In the genomic region with DNA sequence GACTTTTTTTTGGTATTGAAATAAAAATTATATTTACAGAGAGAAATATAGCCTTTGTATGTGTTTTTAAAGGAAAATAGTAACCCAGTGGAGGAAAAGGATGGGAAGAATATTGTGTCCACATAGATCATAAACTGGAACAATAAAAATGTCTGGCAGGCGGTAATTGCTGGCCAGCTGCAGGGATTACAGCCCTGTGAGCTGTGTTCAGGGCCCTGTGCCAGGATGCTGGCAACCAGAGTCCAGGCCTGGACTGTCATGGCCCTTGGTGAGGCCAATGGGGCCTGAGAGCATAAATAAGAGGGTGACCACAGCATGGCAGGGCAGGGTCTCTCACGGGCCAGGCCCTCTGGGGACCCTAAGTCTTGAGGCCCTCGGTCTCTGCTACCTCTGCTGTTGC, we compare ENCODE assay signal across 21 cellular contexts.
DNase-seq lines count a peak whose midpoint lies in the region; TF ChIP-seq lines count a peak whose summit lies in the region.
"Had no signal": no experiment of that assay in that cellular context is flagged by ENCODE, and none has a peak within 500 bp of the region (broad histone marks: within the 10 kb centered on the region; RNA-seq: fewer than 3 reads in every experiment).

No MANE protein-coding gene starts in this region.

- H3K27me3 Mint-ChIP-seq in activated T-helper 2 cell treated with anti-CD3 and anti-CD28 coated beads, Interferon-gamma antibody, Interleukin-2, Interleukin-4, amounts not matched to agents 10 μg/mL and 5 μg/mL and 100 μg/mL, durations not matched to agents 14 hours and 24 hours and 36 hours (ENCODE audit: low read depth), result peaks cover 21% of the 10 kb centered on the region
- H3K27me3 Mint-ChIP-seq: progenitor cell of endocrine pancreas had no signal

- TF ChIP-seq RAD21 in SK-N-SH (IDR thresholded peaks at IDR 0.05; ENCODE audit: low read length), result no peak

- H3K9me3 ChIP-seq in SK-N-SH (no peaks in the 10 kb centered on the region), osteoblast (ENCODE audit: low read depth, low read length) (no peaks in the 10 kb centered on the region), smooth muscle cell (replicated peaks; ENCODE audit: low read depth) (no peaks in the 10 kb centered on the region)
- H3K9me3 ChIP-seq: heart left ventricle, thyroid gland had no signal

- no peaks in the 10 kb centered on the region for H3K36me3 Mint-ChIP-seq in activated T-helper 2 cell treated with anti-CD3 and anti-CD28 coated beads, Interferon-gamma antibody, Interleukin-2, Interleukin-4, amounts not matched to agents 10 μg/mL and 5 μg/mL and 100 μg/mL, durations not matched to agents 14 hours and 24 hours and 36 hours (ENCODE audit: low read depth)

- H3K9ac ChIP-seq in SK-N-SH, result no peak overlapping the region
- no peak overlapping the region for H3K9ac ChIP-seq in smooth muscle cell (ENCODE audit: low read depth)

- H3F3A ChIP-seq in SK-N-SH (replicated peaks; ENCODE audit: insufficient read depth) (no peaks in the 10 kb centered on the region), smooth muscle cell (ENCODE audit: low read depth) (no peaks in the 10 kb centered on the region)

- intact Hi-C loops in activated T-helper 2 cell treated with anti-CD3 and anti-CD28 coated beads, Interferon-gamma antibody, Interleukin-2, Interleukin-4, amounts not matched to agents 10 μg/mL and 5 μg/mL and 100 μg/mL, durations not matched to agents 14 hours and 24 hours and 36 hours (cut with micrococcal nuclease), result no loop called here

- H3K4me1 ChIP-seq in SK-N-SH (ENCODE audit: control insufficient read depth in 1 of 2, insufficient read depth in 2 of 2, low read depth in 1 of 2, low read length in 1 of 2), result peaks cover 0 to 35% of the 10 kb centered on the region in 2 experiments; a peak in 1 of 4 replicates
- H3K4me1 ChIP-seq in osteoblast (ENCODE audit: insufficient read depth, low read length), result peaks cover 5% of the 10 kb centered on the region
- H3K4me1 ChIP-seq in smooth muscle cell (ENCODE audit: low read depth), result no peaks in the 10 kb centered on the region
- H3K4me1 ChIP-seq: heart left ventricle, thyroid gland had no signal

- H4K20me1 ChIP-seq in SK-N-SH (ENCODE audit: insufficient read depth) (no peaks in the 10 kb centered on the region), osteoblast (ENCODE audit: insufficient read depth, low read length) (no peaks in the 10 kb centered on the region), smooth muscle cell (ENCODE audit: low read depth) (no peaks in the 10 kb centered on the region)

- DNase-seq in AG08395 (ENCODE audit: low spot score) (peak; percentile 4), LNCaP clone FGC (ENCODE audit: low read depth) (peak; percentile 56), SK-N-SH (peak; percentile 65), osteoblast (ENCODE audit: insufficient read length, low spot score, missing footprints) (no peak), HUDEP-2 (lab: John Stamatoyannopoulos, UW; ENCODE audit: unreplicated experiment in 76 of 76) (no peak), hepatic stellate cell (ENCODE audit: low spot score) (no peak), smooth muscle cell (lab: John Stamatoyannopoulos, UW; ENCODE audit: unreplicated experiment) (no peak)
- DNase-seq in activated T-helper 2 cell treated with anti-CD3 and anti-CD28 coated beads, Interferon-gamma antibody, Interleukin-2, Interleukin-4, amounts not matched to agents 10 μg/mL and 5 μg/mL and 100 μg/mL, durations not matched to agents 14 hours and 24 hours and 36 hours (ENCODE audit: low spot score), result no peak
- DNase-seq: ACHN; activated CD4-positive, alpha-beta T cell treated with anti-CD3 and anti-CD28 coated beads, Interleukin-2, amount 50 U/mL, for 48 hours; activated naive CD4-positive, alpha-beta T cell treated with anti-CD3 and anti-CD28 coated beads for 36 hours; aorta; cerebellar nuclear complex; effector memory CD4-positive, alpha-beta T cell; MM.1S; RPMI8226; thyroid gland had no signal

- H3K79me2 ChIP-seq in SK-N-SH (ENCODE audit: insufficient read depth) (no peaks in the 10 kb centered on the region), osteoblast (ENCODE audit: insufficient read depth, low read length) (no peaks in the 10 kb centered on the region), smooth muscle cell (ENCODE audit: low read depth) (no peaks in the 10 kb centered on the region)

- H2AFZ ChIP-seq in SK-N-SH (ENCODE audit: low read depth) (no peak overlapping the region), osteoblast (ENCODE audit: low read length) (no peak overlapping the region), smooth muscle cell (ENCODE audit: low read depth) (no peak overlapping the region)
- H2AFZ ChIP-seq: GM23338 had no signal

- TF ChIP-seq EP300 in SK-N-SH (IDR thresholded peaks at IDR 0.05; ENCODE audit: borderline replicate concordance in 1 of 2, low read depth in 1 of 2, low read length in 1 of 2), result peak in 1 of 2 experiments; percentile 54; a peak in 2 of 4 replicates

- H3K9me3 Mint-ChIP-seq in activated T-helper 2 cell treated with anti-CD3 and anti-CD28 coated beads, Interferon-gamma antibody, Interleukin-2, Interleukin-4, amounts not matched to agents 10 μg/mL and 5 μg/mL and 100 μg/mL, durations not matched to agents 14 hours and 24 hours and 36 hours, result no peaks in the 10 kb centered on the region
- H3K9me3 Mint-ChIP-seq: activated naive CD4-positive, alpha-beta T cell treated with anti-CD3 and anti-CD28 coated beads for 36 hours; GM23338 had no signal

- H3K9me2 ChIP-seq in SK-N-SH, result no peaks in the 10 kb centered on the region

- H3K36me3 ChIP-seq in SK-N-SH (replicated peaks in 1 of 2; ENCODE audit: control insufficient read depth in 1 of 2, insufficient read depth in 2 of 2, low read length in 1 of 2), result no peaks in the 10 kb centered on the region
- no peaks in the 10 kb centered on the region for H3K36me3 ChIP-seq in osteoblast (ENCODE audit: insufficient read depth, low read length)
- no peaks in the 10 kb centered on the region for H3K36me3 ChIP-seq in smooth muscle cell (ENCODE audit: low read depth)
- H3K36me3 ChIP-seq: heart left ventricle, thyroid gland had no signal

- no peak for TF ChIP-seq CTCF in LNCaP clone FGC (IDR thresholded peaks at IDR 0.05; ENCODE audit: control insufficient read depth, extremely low read depth, insufficient read depth)
- TF ChIP-seq CTCF in SK-N-SH (IDR thresholded peaks at IDR 0.05), result no peak
- TF ChIP-seq CTCF in osteoblast (IDR thresholded peaks at IDR 0.05; ENCODE audit: extremely low read depth, low read depth, low read length), result no peak
- TF ChIP-seq CTCF in smooth muscle cell (IDR thresholded peaks at IDR 0.05; ENCODE audit: borderline replicate concordance, insufficient read depth, poor library complexity, severe bottlenecking), result no peak

- no peaks in the 10 kb centered on the region for H3K4me1 Mint-ChIP-seq in activated T-helper 2 cell treated with anti-CD3 and anti-CD28 coated beads, Interferon-gamma antibody, Interleukin-2, Interleukin-4, amounts not matched to agents 10 μg/mL and 5 μg/mL and 100 μg/mL, durations not matched to agents 14 hours and 24 hours and 36 hours (ENCODE audit: low read depth)

- no peak overlapping the region for H3K4me2 ChIP-seq in SK-N-SH
- H3K4me2 ChIP-seq in osteoblast (ENCODE audit: insufficient read depth, low read length), result peak overlapping the region; percentile 30
- H3K4me2 ChIP-seq in smooth muscle cell, result no peak overlapping the region
- H3K4me2 ChIP-seq: GM23338 had no signal

- CTCF ChIA-PET in SK-N-SH (lab: Yijun Ruan, JAX), result interaction anchor here (0.8 to 1.4 kb wide), 3 partner anchors 17 to 83 kb away, joined by 3 read pairs; no protein-coding TSS in a partner anchor

- WGBS in SK-N-SH (ENCODE audit: low lambda C conversion rate), result 14% methylated on average over 2 of the region's 3 CpGs
- WGBS in smooth muscle cell (ENCODE audit: low lambda C conversion rate), result 85% methylated on average over 3 of the region's 3 CpGs

- H3K27me3 ChIP-seq in SK-N-SH (ENCODE audit: insufficient read depth), result no peaks in the 10 kb centered on the region
- H3K27me3 ChIP-seq in osteoblast (ENCODE audit: insufficient read depth, low read length), result peaks cover 12% of the 10 kb centered on the region
- H3K27me3 ChIP-seq in smooth muscle cell (ENCODE audit: low read depth), result peaks cover 11% of the 10 kb centered on the region
- H3K27me3 ChIP-seq: heart left ventricle, thyroid gland had no signal

- H3K27ac ChIP-seq in SK-N-SH (ENCODE audit: low read depth in 2 of 2, low read length in 1 of 2) (peak overlapping the region in 1 of 2 experiments; percentile 78; a peak in 2 of 4 replicates), osteoblast (ENCODE audit: low read depth, low read length) (no peak overlapping the region), smooth muscle cell (ENCODE audit: low read depth) (no peak overlapping the region)
- H3K27ac ChIP-seq: heart left ventricle, thyroid gland had no signal

- H3K4me3 Mint-ChIP-seq in activated T-helper 2 cell treated with anti-CD3 and anti-CD28 coated beads, Interferon-gamma antibody, Interleukin-2, Interleukin-4, amounts not matched to agents 10 μg/mL and 5 μg/mL and 100 μg/mL, durations not matched to agents 14 hours and 24 hours and 36 hours (ENCODE audit: low read depth), result no peak overlapping the region
- H3K4me3 Mint-ChIP-seq: activated naive CD4-positive, alpha-beta T cell treated with anti-CD3 and anti-CD28 coated beads for 36 hours; GM23338 had no signal

- POLR2A ChIA-PET in SK-N-SH (lab: Yijun Ruan, JAX), result interaction anchor here (0.7 kb wide), 1 partner anchor 63 kb away, joined by 3 read pairs; no protein-coding TSS in a partner anchor

- H3K27ac Mint-ChIP-seq in activated T-helper 2 cell treated with anti-CD3 and anti-CD28 coated beads, Interferon-gamma antibody, Interleukin-2, Interleukin-4, amounts not matched to agents 10 μg/mL and 5 μg/mL and 100 μg/mL, durations not matched to agents 14 hours and 24 hours and 36 hours, result no peak overlapping the region
- H3K27ac Mint-ChIP-seq: activated naive CD4-positive, alpha-beta T cell treated with anti-CD3 and anti-CD28 coated beads for 36 hours; GM23338; progenitor cell of endocrine pancreas had no signal

- H3K4me3 ChIP-seq in LNCaP clone FGC (ENCODE audit: low read depth, low read length) (no peak overlapping the region), SK-N-SH (ENCODE audit: low read depth in 2 of 2, low read length in 1 of 2) (no peak overlapping the region), osteoblast (ENCODE audit: insufficient read depth, low read length) (no peak overlapping the region), smooth muscle cell (no peak overlapping the region)
- H3K4me3 ChIP-seq: GM23338, heart left ventricle, lung, thyroid gland had no signal

TF ChIP-seq in SK-N-SH, 30 proteins besides CTCF, POLR2A, EP300 and RAD21:
- TF ChIP-seq SIN3A (IDR thresholded peaks at IDR 0.05; ENCODE audit: borderline replicate concordance, low read depth, low read length) (no peak), ELF1 (IDR thresholded peaks at IDR 0.05) (no peak), JUND (IDR thresholded peaks at IDR 0.05) (no peak), CHD2 (IDR thresholded peaks at IDR 0.05; ENCODE audit: low read length, partially characterized antibody) (peak; percentile 8), MXI1 (IDR thresholded peaks at IDR 0.05; ENCODE audit: low read depth, low read length) (peak; percentile 31; the same call in 1 of the 2 replicates), RCOR1 (IDR thresholded peaks at IDR 0.05; ENCODE audit: low read length) (0 out of 2 replicates have a peak, but pooled peaks have one; percentile 17)

Comparison
In these comparisons a context has a peak if more than half of its experiments do, and no peak if none do; other contexts are left out.
1. DNase-seq: peak in AG08395 (single experiment), LNCaP clone FGC (single experiment) and SK-N-SH (single experiment); none in osteoblast (single experiment), activated T-helper 2 cell treated with anti-CD3 and anti-CD28 coated beads, Interferon-gamma antibody, Interleukin-2, Interleukin-4, amounts not matched to agents 10 μg/mL and 5 μg/mL and 100 μg/mL, durations not matched to agents 14 hours and 24 hours and 36 hours (single experiment), HUDEP-2 (0 of 76), hepatic stellate cell (single experiment) and smooth muscle cell (single experiment).